In genomic region chr5:161846731-161847130, GRCh38 we compare ENCODE assay signal across 16 cellular contexts. TPM values are rescaled to one million over a fixed set of nuclear protein-coding genes. Genes with fewer than 3 reads are reported as not detected.
DNase-seq lines count a peak whose midpoint lies in the region; ATAC-seq and TF ChIP-seq lines count a peak whose summit lies in the region.
"Had no signal": no experiment of that assay in that cellular context is flagged by ENCODE, and none has a peak within 500 bp of the region (broad histone marks: within the 10 kb centered on the region; RNA-seq: fewer than 3 reads in every experiment).

No MANE protein-coding gene starts in this region.

- DNase-seq in Caki2 (ENCODE audit: low read depth), result peak; percentile 14
- peak in 3 of 4 donors; percentile 11 to 26 (median 19) for DNase-seq in body of pancreas
- peak; percentile 92 for DNase-seq in left kidney (ENCODE audit: low read depth, low spot score)
- DNase-seq in SW 1271 (lab: John Stamatoyannopoulos, UW), result no peak
- DNase-seq in putamen (ENCODE audit: low spot score), result no peak
- DNase-seq in UCSD-AML1 (lab: John Stamatoyannopoulos, UW; ENCODE audit: unreplicated experiment), result no peak
- DNase-seq in activated naive CD8-positive, alpha-beta T cell treated with anti-CD3 and anti-CD28 coated beads, Interleukin-2, amount 50 U/mL, for 24 hours, result no peak
- DNase-seq: brain microvascular endothelial cell, Karpas-422, lower lobe of right lung, NCI-H526 treated with DMSO at 0.1 percent for 48 hours had no signal

- intact Hi-C loops in body of pancreas (cut with DNase I), result no loop called here

- H3K36me3 Mint-ChIP-seq in activated naive CD8-positive, alpha-beta T cell treated with anti-CD3 and anti-CD28 coated beads, Interleukin-2, amount 50 U/mL, for 24 hours (ENCODE audit: low read depth), result no peaks in the 10 kb centered on the region
- H3K36me3 Mint-ChIP-seq: CD4-positive, CD25-positive, alpha-beta regulatory T cell had no signal

- no peaks in the 10 kb centered on the region for H3K9me3 ChIP-seq in body of pancreas
- H3K9me3 ChIP-seq: esophagus muscularis mucosa, lower lobe of right lung had no signal

- ATAC-seq in body of pancreas, result no peak
- no peak for ATAC-seq in activated naive CD8-positive, alpha-beta T cell treated with anti-CD3 and anti-CD28 coated beads, Interleukin-2, amount 50 U/mL, for 24 hours
- ATAC-seq: lower lobe of right lung had no signal

- H3K4me1 Mint-ChIP-seq in activated naive CD8-positive, alpha-beta T cell treated with anti-CD3 and anti-CD28 coated beads, Interleukin-2, amount 50 U/mL, for 24 hours, result no peaks in the 10 kb centered on the region
- H3K4me1 Mint-ChIP-seq: CD4-positive, CD25-positive, alpha-beta regulatory T cell had no signal

- H3K27ac ChIP-seq in body of pancreas, result no peak overlapping the region
- H3K27ac ChIP-seq: brain microvascular endothelial cell, esophagus muscularis mucosa, lower lobe of right lung had no signal

- H3K36me3 ChIP-seq in body of pancreas (replicated peaks in 1 of 2; ENCODE audit: insufficient read depth in 1 of 2, low read depth in 2 of 2), result no peaks in the 10 kb centered on the region
- H3K36me3 ChIP-seq: brain microvascular endothelial cell, esophagus muscularis mucosa, lower lobe of right lung had no signal

- H3K27me3 ChIP-seq in body of pancreas, result peaks cover 0 to 9% of the 10 kb centered on the region in 2 donors
- H3K27me3 ChIP-seq: brain microvascular endothelial cell had no signal

- no peak overlapping the region for H3K4me3 ChIP-seq in body of pancreas
- H3K4me3 ChIP-seq: esophagus muscularis mucosa, lower lobe of right lung had no signal

- peaks cover 26% of the 10 kb centered on the region for H3K27me3 Mint-ChIP-seq in activated naive CD8-positive, alpha-beta T cell treated with anti-CD3 and anti-CD28 coated beads, Interleukin-2, amount 50 U/mL, for 24 hours

- no peak for TF ChIP-seq EP300 in Ishikawa (IDR thresholded peaks at IDR 0.05; ENCODE audit: borderline replicate concordance)

- no peak overlapping the region for H3K27ac Mint-ChIP-seq in activated naive CD8-positive, alpha-beta T cell treated with anti-CD3 and anti-CD28 coated beads, Interleukin-2, amount 50 U/mL, for 24 hours
- H3K27ac Mint-ChIP-seq: CD4-positive, CD25-positive, alpha-beta regulatory T cell; T-helper 1 cell treated with Interleukin-12 subunit alpha and Interleukin-12 subunit beta and Interleukin-4 antibody, amounts not matched to agents 30 μg/mL and 1 μg/mL, for 36 hours had no signal

- H3K4me1 ChIP-seq in body of pancreas, result peaks cover 12% of the 10 kb centered on the region
- H3K4me1 ChIP-seq: lower lobe of right lung had no signal

- no peak for TF ChIP-seq POLR2A in body of pancreas (IDR thresholded peaks at IDR 0.05)

- no peak for TF ChIP-seq RAD21 in Ishikawa (IDR thresholded peaks at IDR 0.05; ENCODE audit: low read depth)

- H3K4me3 Mint-ChIP-seq in activated naive CD8-positive, alpha-beta T cell treated with anti-CD3 and anti-CD28 coated beads, Interleukin-2, amount 50 U/mL, for 24 hours, result no peak overlapping the region
- H3K4me3 Mint-ChIP-seq: CD4-positive, CD25-positive, alpha-beta regulatory T cell; T-helper 1 cell treated with Interleukin-12 subunit alpha and Interleukin-12 subunit beta and Interleukin-4 antibody, amounts not matched to agents 30 μg/mL and 1 μg/mL, for 36 hours had no signal

- no peak for TF ChIP-seq CTCF in body of pancreas (IDR thresholded peaks at IDR 0.05)

- 6 to 9% methylated on average over 5 of the region's 5 CpGs for whole genome bisulfite sequencing in body of pancreas, 2 donors

- H3K9me3 Mint-ChIP-seq in activated naive CD8-positive, alpha-beta T cell treated with anti-CD3 and anti-CD28 coated beads, Interleukin-2, amount 50 U/mL, for 24 hours, result no peaks in the 10 kb centered on the region
- H3K9me3 Mint-ChIP-seq: T-helper 1 cell treated with Interleukin-12 subunit alpha and Interleukin-12 subunit beta and Interleukin-4 antibody, amounts not matched to agents 30 μg/mL and 1 μg/mL, for 36 hours had no signal

- in situ Hi-C loops in Caki2 (cut with HindIII; ENCODE audit: low pct_unique_long_range_greater_than_20kb, low sequenced_read_pairs), result no loop called here

TF ChIP-seq in Ishikawa, 13 proteins besides CTCF, POLR2A, EP300 and RAD21:
- TF ChIP-seq TEAD4 (IDR thresholded peaks at IDR 0.05), result no peak
- TF ChIP-seq REST (IDR thresholded peaks at IDR 0.05; ENCODE audit: low read depth), result peak; percentile 82

RNA-seq across cellular contexts. Expression of gene GABRA1, which starts 1.2 kb away (rescaled TPM):
- total RNA-seq in Caki2 (2014; rRNA removed; shearing (Covaris generic); ENCODE audit: low replicate concordance), result not detected in 2 replicates
- total RNA-seq in body of pancreas, result not detected
- total RNA-seq: CD4-positive, CD25-positive, alpha-beta regulatory T cell; esophagus muscularis mucosa; lower lobe of right lung; pulmonary artery endothelial cell had no signal

Comparison
In these comparisons a context has a peak if more than half of its experiments do, and no peak if none do; other contexts are left out.
1. DNase-seq: peak in Caki2 (single experiment), body of pancreas (3 of 4) and left kidney (single experiment); none in SW 1271 (0 of 2), putamen (single experiment), UCSD-AML1 (single experiment) and activated naive CD8-positive, alpha-beta T cell treated with anti-CD3 and anti-CD28 coated beads, Interleukin-2, amount 50 U/mL, for 24 hours (single experiment).